Comparison of ENCODE assay signal across 8 cellular contexts in the genomic region with DNA sequence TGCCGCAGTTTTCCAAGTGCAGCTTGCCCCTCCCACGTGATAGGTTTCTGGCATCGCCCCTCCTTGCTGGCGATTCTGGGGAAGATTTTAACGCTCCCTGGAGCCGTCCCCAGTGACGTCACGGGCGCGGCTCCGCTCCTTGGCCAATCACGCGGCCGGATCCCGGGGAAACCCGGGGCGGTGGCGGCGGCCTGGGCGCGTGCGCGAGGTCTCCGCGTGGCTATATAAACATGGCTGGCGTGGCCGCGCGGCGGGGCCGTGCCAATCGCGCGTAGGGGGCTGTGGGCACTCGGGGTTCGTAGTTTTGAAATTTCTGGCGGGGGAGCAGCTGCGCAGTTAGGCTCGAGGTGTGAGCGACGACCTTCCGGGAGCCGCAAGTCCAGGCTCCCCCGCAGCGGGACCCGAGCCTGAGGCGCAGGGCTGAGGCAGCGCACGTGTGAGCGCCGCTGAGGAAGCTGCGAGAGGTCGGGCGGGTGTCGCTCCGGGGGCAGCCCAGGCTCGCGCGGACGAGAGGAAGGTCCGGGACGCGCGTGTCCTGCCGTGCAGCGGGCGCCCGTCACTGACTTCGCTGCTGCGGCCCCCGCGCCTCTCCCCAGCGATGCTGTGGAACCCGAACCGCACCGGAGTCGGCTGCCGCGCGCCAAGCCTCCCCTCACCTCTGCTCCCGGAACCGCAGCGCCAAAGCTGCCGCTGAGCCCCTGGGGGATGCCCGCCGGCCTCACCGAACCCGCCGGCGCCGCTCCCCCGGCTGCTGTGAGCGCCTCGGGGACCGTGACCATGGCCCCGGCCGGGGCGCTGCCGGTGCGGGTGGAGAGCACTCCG. TPM values are rescaled to one million over a fixed set of nuclear protein-coding genes. Genes with fewer than 3 reads are reported as not detected.
DNase-seq lines count a peak whose midpoint lies in the region; ATAC-seq and TF ChIP-seq lines count a peak whose summit lies in the region.

A gene with protein sequence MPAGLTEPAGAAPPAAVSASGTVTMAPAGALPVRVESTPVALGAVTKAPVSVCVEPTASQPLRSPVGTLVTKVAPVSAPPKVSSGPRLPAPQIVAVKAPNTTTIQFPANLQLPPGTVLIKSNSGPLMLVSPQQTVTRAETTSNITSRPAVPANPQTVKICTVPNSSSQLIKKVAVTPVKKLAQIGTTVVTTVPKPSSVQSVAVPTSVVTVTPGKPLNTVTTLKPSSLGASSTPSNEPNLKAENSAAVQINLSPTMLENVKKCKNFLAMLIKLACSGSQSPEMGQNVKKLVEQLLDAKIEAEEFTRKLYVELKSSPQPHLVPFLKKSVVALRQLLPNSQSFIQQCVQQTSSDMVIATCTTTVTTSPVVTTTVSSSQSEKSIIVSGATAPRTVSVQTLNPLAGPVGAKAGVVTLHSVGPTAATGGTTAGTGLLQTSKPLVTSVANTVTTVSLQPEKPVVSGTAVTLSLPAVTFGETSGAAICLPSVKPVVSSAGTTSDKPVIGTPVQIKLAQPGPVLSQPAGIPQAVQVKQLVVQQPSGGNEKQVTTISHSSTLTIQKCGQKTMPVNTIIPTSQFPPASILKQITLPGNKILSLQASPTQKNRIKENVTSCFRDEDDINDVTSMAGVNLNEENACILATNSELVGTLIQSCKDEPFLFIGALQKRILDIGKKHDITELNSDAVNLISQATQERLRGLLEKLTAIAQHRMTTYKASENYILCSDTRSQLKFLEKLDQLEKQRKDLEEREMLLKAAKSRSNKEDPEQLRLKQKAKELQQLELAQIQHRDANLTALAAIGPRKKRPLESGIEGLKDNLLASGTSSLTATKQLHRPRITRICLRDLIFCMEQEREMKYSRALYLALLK (plus strand): TSS at position 217 of the 822 bp plus-strand sequence. CDS start 489 bp downstream, at position 706.

- no peaks in the 10 kb centered on the region for H3K27me3 ChIP-seq in Panc1 (ENCODE audit: control insufficient read depth, insufficient read depth, low read length)
- H3K27me3 ChIP-seq in esophagus muscularis mucosa: no peaks in the 10 kb centered on the region
- no peaks in the 10 kb centered on the region for H3K27me3 ChIP-seq in muscle layer of duodenum (ENCODE audit: low read depth, low read length)

- H3K36me3 ChIP-seq in Panc1 (ENCODE audit: control insufficient read depth, insufficient read depth, low read length): no peaks in the 10 kb centered on the region; the same call in 1 of the 2 replicates
- no peaks in the 10 kb centered on the region for H3K36me3 ChIP-seq in esophagus muscularis mucosa
- H3K36me3 ChIP-seq in muscle layer of duodenum (ENCODE audit: control insufficient read depth in 1 of 2, insufficient read depth in 2 of 2, low read length in 2 of 2): no peaks in the 10 kb centered on the region

- POLR2A ChIA-PET in Panc1 (lab: Charles Lee): interaction anchor here (0.6 to 1.0 kb wide), 2 partner anchors 9 to 210 kb away, joined by 6 to 10 read pairs; no protein-coding TSS in a partner anchor

- WGBS in esophagus muscularis mucosa: 0% methylated on average over 21 of the region's 101 CpGs

- TF ChIP-seq EP300 in Ishikawa (IDR thresholded peaks at IDR 0.05; ENCODE audit: borderline replicate concordance) (no peak), esophagus muscularis mucosa (IDR thresholded peaks at IDR 0.05) (no peak)

- H3K4me3 ChIP-seq in Panc1 (ENCODE audit: low read depth in 2 of 2, low read length in 2 of 2): peak within 1 kb of the TSS; percentile 76 to 83
- peak within 1 kb of the TSS; percentile 66 to 89 (median 80) for H3K4me3 ChIP-seq in esophagus muscularis mucosa
- peak within 1 kb of the TSS; percentile 85 to 95 for H3K4me3 ChIP-seq in muscle layer of duodenum (ENCODE audit: low read depth in 1 of 2, low read length in 2 of 2)

- no TSS peak for BruUV-seq in Panc1 (replicated peaks; lab: Mats Ljungman, UMichigan)

- intact Hi-C loops in Panc1 (cut with micrococcal nuclease; ENCODE audit: unreplicated experiment) (loop anchor here (5.0 kb wide), 1 partner anchor 134 kb away; the partner anchor contains the start of gene SS18), esophagus muscularis mucosa (cut with DNase I) (loop anchor here (2.0 kb wide), 1 partner anchor 136 kb away; the partner anchor contains the start of gene SS18)

- peaks cover 3% of the 10 kb centered on the region for H3K36me3 Mint-ChIP-seq in activated T-cell treated with anti-CD3 and anti-CD28 coated beads, Interleukin-2, amount 50 U/mL, for 4 hours (ENCODE audit: insufficient read depth)

- ATAC-seq in GM21619 (IDR thresholded peaks at IDR 0.05; ENCODE audit: unreplicated experiment) (peak; percentile 84), Panc1 (peak; percentile 95)
- ATAC-seq in activated T-cell treated with anti-CD3 and anti-CD28 coated beads, Interleukin-2, amount 50 U/mL, for 4 hours: peak; percentile 84

- no peaks in the 10 kb centered on the region for H3K27me3 Mint-ChIP-seq in activated T-cell treated with anti-CD3 and anti-CD28 coated beads, Interleukin-2, amount 50 U/mL, for 4 hours (ENCODE audit: low read depth)

- TF ChIP-seq RAD21 in Ishikawa (IDR thresholded peaks at IDR 0.05; ENCODE audit: low read depth): no peak

- TF ChIP-seq CTCF in Panc1 (IDR thresholded peaks at IDR 0.05) (no peak), esophagus muscularis mucosa (IDR thresholded peaks at IDR 0.05) (peak in 1 of 3 experiments; percentile 7)

- H3K4me3 Mint-ChIP-seq in activated T-cell treated with anti-CD3 and anti-CD28 coated beads, Interleukin-2, amount 50 U/mL, for 4 hours: peak within 1 kb of the TSS; percentile 95

- H3K4me1 ChIP-seq in Panc1 (ENCODE audit: control insufficient read depth, insufficient read depth, low read length) (peaks cover 11% of the 10 kb centered on the region), esophagus muscularis mucosa (peaks cover 0 to 33% (median 28%) of the 10 kb centered on the region in 4 donors), muscle layer of duodenum (ENCODE audit: control insufficient read depth in 1 of 2, insufficient read depth in 2 of 2, low read length in 2 of 2) (peaks cover 4 to 9% of the 10 kb centered on the region in 2 donors)

- peaks cover 36% of the 10 kb centered on the region for H3K4me1 Mint-ChIP-seq in activated T-cell treated with anti-CD3 and anti-CD28 coated beads, Interleukin-2, amount 50 U/mL, for 4 hours (ENCODE audit: low read depth)

- DNase-seq in DMS53 treated with DMSO at 0.1 percent for 48 hours (lab: John Stamatoyannopoulos, UW; ENCODE audit: unreplicated experiment): peak; percentile 39
- peak; percentile 62 for DNase-seq in Panc1 (ENCODE audit: low read depth, low spot score)
- DNase-seq in activated T-cell treated with anti-CD3 and anti-CD28 coated beads, Interleukin-2, amount 50 U/mL, for 4 hours: peak; percentile 96
- DNase-seq in esophagus muscularis mucosa (ENCODE audit: extremely low spot score): peak; percentile 99
- DNase-seq in stimulated activated CD8-positive, alpha-beta memory T cell treated with anti-CD3 and anti-CD28 coated beads, Interleukin-7, amount 100 ng/mL, for 24 hours (ENCODE audit: low read depth): peak; percentile 87

- in situ Hi-C loops in Panc1 (cut with HindIII; ENCODE audit: low pct_unique_long_range_greater_than_20kb, low sequenced_read_pairs): no loop called here

- TF ChIP-seq POLR2A in esophagus muscularis mucosa (IDR thresholded peaks at IDR 0.05; ENCODE audit: low read depth): no peak

- no peaks in the 10 kb centered on the region for H3K9me3 Mint-ChIP-seq in activated T-cell treated with anti-CD3 and anti-CD28 coated beads, Interleukin-2, amount 50 U/mL, for 4 hours

- peak within 1 kb of the TSS; percentile 80 for H3K27ac ChIP-seq in Panc1 (ENCODE audit: low read length)
- peak within 1 kb of the TSS; percentile 79 to 91 (median 84) for H3K27ac ChIP-seq in esophagus muscularis mucosa (replicated peaks in 1 of 4)
- peak within 1 kb of the TSS; percentile 75 for H3K27ac ChIP-seq in muscle layer of duodenum (ENCODE audit: low read length)

- CTCF ChIA-PET in Panc1 (lab: Charles Lee): no interaction called here

- H3K9me3 ChIP-seq in Panc1 (ENCODE audit: control insufficient read depth, insufficient read depth, low read depth, low read length) (no peaks in the 10 kb centered on the region), esophagus muscularis mucosa (no peaks in the 10 kb centered on the region), muscle layer of duodenum (ENCODE audit: control insufficient read depth in 1 of 2, low read length in 2 of 2) (no peaks in the 10 kb centered on the region)

TF ChIP-seq in Ishikawa, 13 proteins besides CTCF, POLR2A, EP300 and RAD21 (continues in another document):
- TF ChIP-seq FOXM1 (IDR thresholded peaks at IDR 0.05; ENCODE audit: borderline replicate concordance, low read depth) (0 out of 2 replicates have a peak, but pooled peaks have one; percentile 17), TAF1 (IDR thresholded peaks at IDR 0.05; ENCODE audit: low read depth) (peak; percentile 86), CEBPB (IDR thresholded peaks at IDR 0.05) (no peak)
- TF ChIP-seq, protein P1, sequence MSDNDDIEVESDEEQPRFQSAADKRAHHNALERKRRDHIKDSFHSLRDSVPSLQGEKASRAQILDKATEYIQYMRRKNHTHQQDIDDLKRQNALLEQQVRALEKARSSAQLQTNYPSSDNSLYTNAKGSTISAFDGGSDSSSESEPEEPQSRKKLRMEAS (IDR thresholded peaks at IDR 0.05): peak; percentile 98

RNA-seq across cellular contexts. Expression of the gene that starts here (rescaled TPM):
- 8.0 TPM for total RNA-seq in Panc1 (2021; ENCODE audit: unreplicated experiment)
- 3.1 TPM for polyA plus RNA-seq in Panc1 (2012; ENCODE audit: insufficient read length)
- total RNA-seq in activated T-cell treated with anti-CD3 and anti-CD28 coated beads, Interleukin-2, amount 50 U/mL, for 4 hours: 10 to 100 TPM; 22.5 to 27.2 (median 23.0) TPM
- total RNA-seq in esophagus muscularis mucosa: 10 to 100 TPM in 1 of 4 donors, 1 to 10 TPM in 3; 5.2 to 14.1 (median 8.1) TPM

Comparison
In these comparisons a context has a peak if more than half of its experiments do, and no peak if none do; other contexts are left out.
1. Peak in every context shown above with its lines: DNase-seq, ATAC-seq, H3K4me3 ChIP-seq and H3K27ac ChIP-seq.
2. DNase-seq: peak in every context shown above with its lines; median percentile 99 in esophagus muscularis mucosa; 96 in activated T-cell treated with anti-CD3 and anti-CD28 coated beads, Interleukin-2, amount 50 U/mL, for 4 hours; 87 in stimulated activated CD8-positive, alpha-beta memory T cell treated with anti-CD3 and anti-CD28 coated beads, Interleukin-7, amount 100 ng/mL, for 24 hours; 62 in Panc1; 39 in DMS53 treated with DMSO at 0.1 percent for 48 hours.